ENCODE assay signal across 7 cellular contexts in the genomic region with DNA sequence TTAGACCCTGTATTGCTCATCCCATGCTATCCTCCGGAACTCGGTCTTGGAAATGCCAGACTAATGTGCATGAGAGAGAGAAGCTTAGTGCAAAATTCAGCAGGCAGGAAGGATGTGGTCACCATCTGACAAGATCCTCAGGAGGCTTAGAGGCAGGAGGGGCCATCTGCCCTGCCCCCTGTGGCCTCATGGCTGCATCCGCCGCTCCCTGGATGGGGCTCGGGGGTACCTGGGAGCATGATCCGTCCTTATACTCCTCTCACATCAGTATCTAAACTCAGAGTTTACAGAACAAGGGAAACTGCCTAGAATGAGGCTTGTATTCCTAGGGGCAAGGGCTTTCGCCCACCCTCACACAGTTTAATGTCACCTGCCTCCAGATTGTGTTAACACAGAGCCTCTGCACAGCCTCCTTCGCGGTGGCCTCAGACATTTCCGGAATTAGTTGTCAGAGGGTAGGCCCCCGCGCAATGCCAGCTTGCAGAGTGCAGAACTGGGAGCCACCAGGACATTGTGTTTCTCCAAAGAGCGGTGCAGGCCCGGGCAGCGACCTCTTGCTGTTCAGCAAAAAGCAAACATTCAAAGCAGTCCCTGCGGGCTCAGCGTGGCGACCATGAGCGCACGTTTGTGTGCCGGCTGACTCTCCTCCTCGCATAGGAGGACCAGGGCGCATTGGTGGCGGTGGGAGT. TPM values are rescaled to one million over a fixed set of nuclear protein-coding genes. Genes with fewer than 3 reads are reported as not detected.
DNase-seq lines count a peak whose midpoint lies in the region; ATAC-seq lines count a peak whose summit lies in the region.

No MANE protein-coding gene starts in this region.

- in situ Hi-C loops in SK-MEL-5 (cut with HindIII; ENCODE audit: low pct_unique_long_range_greater_than_20kb, low sequenced_read_pairs) = no loop called here

- DNase-seq in SK-MEL-5 (ENCODE audit: low read depth, low spot score) = peak; percentile 27
- DNase-seq in astrocyte of the hippocampus (ENCODE audit: low read depth, low spot score) = peak; percentile 18
- DNase-seq in stimulated activated CD4-positive, alpha-beta T cell treated with anti-CD3 and anti-CD28 coated beads, Interleukin-4, amount 100 ng/mL, for 48 hours (ENCODE audit: low read depth in 2 of 2) = peak; percentile 10 to 20
- no peak for DNase-seq in HK-2 (ENCODE audit: unreplicated experiment)
- DNase-seq in ecto neural progenitor cell (ENCODE audit: low spot score) = no peak
- no peak for DNase-seq in GM03348 (ENCODE audit: low spot score)

- peak; percentile 60 for ATAC-seq in HG02981 (IDR thresholded peaks at IDR 0.05; ENCODE audit: unreplicated experiment)

RNA-seq across cellular contexts. Expression of gene GPR12, which starts 39.2 kb away (rescaled TPM):
- 0.13 TPM in 1 of 2 replicates, not detected in the other for total RNA-seq in SK-MEL-5 (2014; rRNA removed; shearing (Covaris generic))
- polyA plus RNA-seq in SK-MEL-5 (2015; cell fraction: cytosol; rRNA removed) = 0.05 TPM in 2 replicates
- polyA plus RNA-seq in SK-MEL-5 (2015; cell fraction: nucleus; rRNA removed) = 0.20 and 0.65 TPM in 2 replicates

Comparison
In these comparisons a context has a peak if more than half of its experiments do, and no peak if none do; other contexts are left out.
1. DNase-seq: peak in SK-MEL-5 (single experiment), astrocyte of the hippocampus (single experiment) and stimulated activated CD4-positive, alpha-beta T cell treated with anti-CD3 and anti-CD28 coated beads, Interleukin-4, amount 100 ng/mL, for 48 hours (2 of 2); none in HK-2 (single experiment), ecto neural progenitor cell (single experiment) and GM03348 (single experiment).